21 cellular contexts compared by ENCODE assay signal in genomic region chr10:8539056-8539455, GRCh38.
"Had no signal": no experiment of that assay in that cellular context is flagged by ENCODE, and none has a peak within 500 bp of the region (broad histone marks: within the 10 kb centered on the region; RNA-seq: fewer than 3 reads in every experiment).

No MANE protein-coding gene starts in this region.

- DNase-seq: activated CD4-positive, alpha-beta T cell treated with anti-CD3 and anti-CD28 coated beads, Interleukin-2, amount 10 ng/mL, durations not matched to agents 24 days and 14 days; activated CD8-positive, alpha-beta memory T cell treated with anti-CD3 and anti-CD28 coated beads, Interleukin-2, amount 50 U/mL, for 4 hours; activated effector memory CD4-positive, alpha-beta T cell treated with Interleukin-2 at 50 U/mL for 16 hours; activated naive CD4-positive, alpha-beta T cell treated with anti-CD3 and anti-CD28 coated beads, Interleukin-2, amount 10 ng/mL, durations not matched to agents 7 days and 5 days; activated naive CD8-positive, alpha-beta T cell treated with anti-CD3 and anti-CD28 coated beads, Interleukin-2, amount 50 U/mL, for 24 hours; activated T-cell treated with anti-CD3 and anti-CD28 coated beads, Interleukin-2, amount 50 U/mL, for 4 hours; aorta; effector CD8-positive, alpha-beta T cell; foreskin fibroblast; glutamatergic neuron; hippocampal formation; nephron progenitor cell; nucleus accumbens; retina; stimulated activated CD4-positive, alpha-beta T cell treated with anti-CD3 and anti-CD28 coated beads, Interleukin-12 subunit alpha, Interleukin-12 subunit beta, amount 100 ng/mL, for 4 hours; stimulated activated CD4-positive, alpha-beta T cell treated with anti-CD3 and anti-CD28 coated beads, Interleukin-1b, Interleukin-23, amount 100 ng/mL, for 48 hours; T1000; uterus had no signal

- H3K36me3 Mint-ChIP-seq: activated naive CD4-positive, alpha-beta T cell treated with anti-CD3 and anti-CD28 coated beads, Interleukin-2, amount 10 ng/mL, durations not matched to agents 7 days and 5 days had no signal

- H3K27ac Mint-ChIP-seq: activated CD4-positive, alpha-beta T cell treated with anti-CD3 and anti-CD28 coated beads, Interleukin-2, amount 10 ng/mL, durations not matched to agents 24 days and 14 days; activated naive CD4-positive, alpha-beta T cell treated with anti-CD3 and anti-CD28 coated beads, Interleukin-2, amount 10 ng/mL, durations not matched to agents 7 days and 5 days; activated naive CD8-positive, alpha-beta T cell treated with anti-CD3 and anti-CD28 coated beads, Interleukin-2, amount 50 U/mL, for 24 hours; nephron progenitor cell; stimulated activated naive CD8-positive, alpha-beta T cell treated with anti-CD3 and anti-CD28 coated beads, Interleukin-15, Interleukin-2, amounts not matched to agents 100 ng/mL and 50 ng/mL, for 24 hours had no signal

- H3K9me3 Mint-ChIP-seq: activated CD4-positive, alpha-beta T cell treated with anti-CD3 and anti-CD28 coated beads, Interleukin-2, amount 10 ng/mL, durations not matched to agents 24 days and 14 days; activated naive CD4-positive, alpha-beta T cell treated with anti-CD3 and anti-CD28 coated beads, Interleukin-2, amount 10 ng/mL, durations not matched to agents 7 days and 5 days; activated T-cell treated with anti-CD3 and anti-CD28 coated beads, Interleukin-2, amount 50 U/mL, for 4 hours had no signal

- ATAC-seq: activated naive CD8-positive, alpha-beta T cell treated with anti-CD3 and anti-CD28 coated beads, Interleukin-2, amount 50 U/mL, for 24 hours; activated T-cell treated with anti-CD3 and anti-CD28 coated beads, Interleukin-2, amount 50 U/mL, for 4 hours; left lobe of liver had no signal

- H3K4me3 ChIP-seq: tibial nerve, uterus had no signal

- H3K4me3 Mint-ChIP-seq: activated CD4-positive, alpha-beta T cell treated with anti-CD3 and anti-CD28 coated beads, Interleukin-2, amount 10 ng/mL, durations not matched to agents 24 days and 14 days; activated naive CD4-positive, alpha-beta T cell treated with anti-CD3 and anti-CD28 coated beads, Interleukin-2, amount 10 ng/mL, durations not matched to agents 7 days and 5 days; activated naive CD8-positive, alpha-beta T cell treated with anti-CD3 and anti-CD28 coated beads, Interleukin-2, amount 50 U/mL, for 24 hours; activated T-cell treated with anti-CD3 and anti-CD28 coated beads, Interleukin-2, amount 50 U/mL, for 4 hours; nephron progenitor cell; stimulated activated naive CD8-positive, alpha-beta T cell treated with anti-CD3 and anti-CD28 coated beads, Interleukin-15, Interleukin-2, amounts not matched to agents 100 ng/mL and 50 ng/mL, for 24 hours had no signal

- H3K4me1 Mint-ChIP-seq: activated CD4-positive, alpha-beta T cell treated with anti-CD3 and anti-CD28 coated beads, Interleukin-2, amount 10 ng/mL, durations not matched to agents 24 days and 14 days; activated naive CD4-positive, alpha-beta T cell treated with anti-CD3 and anti-CD28 coated beads, Interleukin-2, amount 10 ng/mL, durations not matched to agents 7 days and 5 days had no signal
